8 cellular contexts compared by ENCODE assay signal in genomic region chr16:30406911-30407793, GRCh38. TPM values are rescaled to one million over a fixed set of nuclear protein-coding genes. Genes with fewer than 3 reads are reported as not detected.
DNase-seq lines count a peak whose midpoint lies in the region; ATAC-seq and TF ChIP-seq lines count a peak whose summit lies in the region.

TSS of gene ZNF771 (plus strand) at chr16:30407606. CDS start at chr16:30408054, 448 bp downstream.

- peak; percentile 96 for DNase-seq in GM10266 (ENCODE audit: extremely low spot score)
- DNase-seq in HEK293T (ENCODE audit: extremely low spot score) = peak; percentile 94
- DNase-seq in NB4 (ENCODE audit: low read depth) = peak; percentile 92
- DNase-seq in SW480 (ENCODE audit: low spot score) = peak; percentile 72
- DNase-seq in adrenal gland = peak; percentile 93 to 97 (median 96)
- DNase-seq in heart right ventricle = peak; percentile 93 to 95
- DNase-seq in progenitor cell of endocrine pancreas (ENCODE audit: low spot score, unreplicated experiment) = peak; percentile 85
- DNase-seq in upper lobe of left lung = peak; percentile 94 to 98

- no peak for TF ChIP-seq CTCF in GM10266 (IDR thresholded peaks at IDR 0.05; ENCODE audit: control insufficient read depth, insufficient read depth, low read depth, missing control alignments)
- TF ChIP-seq CTCF in NB4 (IDR thresholded peaks at IDR 0.05; ENCODE audit: low read depth, low read length) = no peak
- peak in 1 of 6 experiments; percentile 2 for TF ChIP-seq CTCF in adrenal gland (IDR thresholded peaks at IDR 0.05)
- peak in 2 of 9 donors; percentile 3 to 4 for TF ChIP-seq CTCF in heart right ventricle (IDR thresholded peaks at IDR 0.05)
- TF ChIP-seq CTCF in progenitor cell of endocrine pancreas (IDR thresholded peaks at IDR 0.05; ENCODE audit: unreplicated experiment) = peak; percentile 34
- peak in 2 of 6 experiments; percentile 22 to 30 for TF ChIP-seq CTCF in upper lobe of left lung (IDR thresholded peaks at IDR 0.05)

- POLR2A ChIA-PET in HEK293T (lab: Yijun Ruan, JAX) = interaction anchor here (0.6 to 7.4 kb wide), 32 partner anchors 9 to 352 kb away, joined by 3 to 97 read pairs (median 4); partner anchors contain the start of genes ALDOA, CD2BP2, DCTPP1 and FBRS

- H3K4me3 ChIP-seq in NB4 (ENCODE audit: low read depth, low read length) (peak within 1 kb of the TSS; percentile 56), adrenal gland (peak within 1 kb of the TSS; percentile 22 to 60 (median 54)), heart right ventricle (peak within 1 kb of the TSS; percentile 36 to 88 (median 76)), upper lobe of left lung (peak within 1 kb of the TSS; percentile 53 to 77 (median 62))

- no peaks in the 10 kb centered on the region for H3K27me3 Mint-ChIP-seq in progenitor cell of endocrine pancreas

- H3K36me3 ChIP-seq in adrenal gland (replicated peaks in 1 of 2) (no peaks in the 10 kb centered on the region), heart right ventricle (peaks cover 0 to 22% (median 0%) of the 10 kb centered on the region in 9 donors), upper lobe of left lung (peaks cover 0 to 8% (median 0%) of the 10 kb centered on the region in 4 donors)

- WGBS in adrenal gland, 4 donors = 1 to 4% (median 1%) methylated on average over 17 to 74 of the region's 74 CpGs
- WGBS in heart right ventricle, 2 donors = 1% methylated on average over 64 to 74 of the region's 74 CpGs
- 3% methylated on average over 26 to 43 of the region's 74 CpGs for WGBS in upper lobe of left lung, 2 donors

- H3K4me3 Mint-ChIP-seq in progenitor cell of endocrine pancreas (ENCODE audit: low read depth) = peak within 1 kb of the TSS; percentile 84

- CTCF ChIA-PET in HEK293T (lab: Yijun Ruan, JAX) = interaction anchor here (0.6 to 2.2 kb wide), 8 partner anchors 12 to 315 kb away, joined by 3 to 15 read pairs (median 4); partner anchors contain the start of genes DCTPP1, TBC1D10B and ZNF48

- H3K27me3 ChIP-seq in adrenal gland (no peaks in the 10 kb centered on the region), heart right ventricle (no peaks in the 10 kb centered on the region), upper lobe of left lung (no peaks in the 10 kb centered on the region)

- peak; percentile 84 for TF ChIP-seq POLR2A in NB4 (IDR thresholded peaks at IDR 0.05; ENCODE audit: extremely low read depth, insufficient read length)
- TF ChIP-seq POLR2A in adrenal gland (IDR thresholded peaks at IDR 0.05) = peak; percentile 48 to 72
- TF ChIP-seq POLR2A in upper lobe of left lung (IDR thresholded peaks at IDR 0.05) = peak in 1 of 4 donors; percentile 68

- H3K9me3 ChIP-seq in adrenal gland (replicated peaks in 1 of 3) = no peaks in the 10 kb centered on the region
- no peaks in the 10 kb centered on the region for H3K9me3 ChIP-seq in heart right ventricle
- H3K9me3 ChIP-seq in upper lobe of left lung = no peaks in the 10 kb centered on the region

- no peak for TF ChIP-seq EP300 in upper lobe of left lung (IDR thresholded peaks at IDR 0.05)

- no peaks in the 10 kb centered on the region for H3K9me3 Mint-ChIP-seq in progenitor cell of endocrine pancreas (ENCODE audit: low read depth)

- H3K27ac Mint-ChIP-seq in progenitor cell of endocrine pancreas = peak within 1 kb of the TSS; percentile 96

- intact Hi-C loops in adrenal gland (cut with DNase I) (loop anchor here in 1 of 2 donors (10.0 kb wide), 2 partner anchors 58 to 302 kb away; no protein-coding TSS in a partner anchor), heart right ventricle (cut with DNase I) (loop anchor here in 6 of 10 donors (2.0 to 10.0 kb wide), 7 partner anchors 40 to 332 kb away; partner anchors contain the start of genes YPEL3 (in 5 of the 6), TBX6 (in 3 of the 6), CD2BP2 (in 1 of the 6) and MAPK3 (in 1 of the 6))

- peak; percentile 95 to 97 (median 96) for ATAC-seq in heart right ventricle
- ATAC-seq in upper lobe of left lung (ENCODE audit: low FRiP score in 2 of 2) = peak; percentile 96 to 98

- peak within 1 kb of the TSS; percentile 60 to 92 (median 84) for H3K27ac ChIP-seq in adrenal gland
- H3K27ac ChIP-seq in heart right ventricle = peak within 1 kb of the TSS; percentile 57 to 93 (median 84)
- peak within 1 kb of the TSS; percentile 67 to 85 (median 83) for H3K27ac ChIP-seq in upper lobe of left lung

- peaks cover 18 to 31% of the 10 kb centered on the region in 2 donors for H3K4me1 ChIP-seq in adrenal gland (replicated peaks in 1 of 2)
- H3K4me1 ChIP-seq in heart right ventricle = peaks cover 7 to 39% (median 26%) of the 10 kb centered on the region in 9 donors
- H3K4me1 ChIP-seq in upper lobe of left lung = peaks cover 7 to 30% (median 25%) of the 10 kb centered on the region in 4 donors

- H3K4me1 Mint-ChIP-seq in progenitor cell of endocrine pancreas (ENCODE audit: low read depth) = peaks cover 10% of the 10 kb centered on the region

- H3K36me3 Mint-ChIP-seq in progenitor cell of endocrine pancreas (ENCODE audit: insufficient read depth) = peaks cover 4% of the 10 kb centered on the region

TF ChIP-seq in HEK293T, 16 proteins besides CTCF, POLR2A, EP300 and RAD21:
- TF ChIP-seq CTBP1 (IDR thresholded peaks at IDR 0.05; ENCODE audit: borderline replicate concordance) (peak; percentile 71), FOXM1 (IDR thresholded peaks at IDR 0.05; ENCODE audit: borderline replicate concordance) (no peak), ELF4 (IDR thresholded peaks at IDR 0.05) (no peak; the same call in 1 of the 2 replicates), PKNOX1 (IDR thresholded peaks at IDR 0.05) (no peak), FOXA1 (IDR thresholded peaks at IDR 0.05) (no peak), TARDBP (IDR thresholded peaks at IDR 0.05) (no peak), NFRKB (IDR thresholded peaks at IDR 0.05) (no peak), HDGF (IDR thresholded peaks at IDR 0.05; ENCODE audit: borderline replicate concordance) (0 out of 2 replicates have a peak, but pooled peaks have one; percentile 52), SP1 (IDR thresholded peaks at IDR 0.05) (no peak), ZNF384 (IDR thresholded peaks at IDR 0.05) (no peak), LEF1 (IDR thresholded peaks at IDR 0.05; ENCODE audit: borderline replicate concordance) (no peak; the same call in 1 of the 2 replicates), FOXK2 (IDR thresholded peaks at IDR 0.05) (no peak), ARNT (IDR thresholded peaks at IDR 0.05) (no peak), SUZ12 (IDR thresholded peaks at IDR 0.05) (no peak), BHLHE40 (IDR thresholded peaks at IDR 0.05; ENCODE audit: borderline replicate concordance) (no peak), L3MBTL2 (conservative IDR thresholded peaks at IDR 0.05) (peak; percentile 94)

RNA-seq across cellular contexts. Expression of gene ZNF771, which starts in this region (rescaled TPM):
- 10 to 100 TPM in 6 of 8 donors, 1 to 10 TPM in 2; 8.2 to 81.3 (median 16.4) TPM for total RNA-seq in adrenal gland
- polyA plus RNA-seq in adrenal gland = 10 to 100 TPM in 1 of 3 donors, 1 to 10 TPM in 2; 2.8 to 12.2 (median 9.5) TPM
- 1 to 10 TPM; 3.8 to 9.0 (median 5.1) TPM for total RNA-seq in heart right ventricle
- 10 to 100 TPM in 1 of 2 donors, 1 to 10 TPM in 1; 5.0 to 23.2 TPM for polyA plus RNA-seq in heart right ventricle
- total RNA-seq in progenitor cell of endocrine pancreas = 13.2 and 13.7 TPM in 2 replicates
- total RNA-seq in upper lobe of left lung = 10 to 100 TPM in 2 of 6 donors, 1 to 10 TPM in 4; 5.2 to 12.3 (median 7.2) TPM

Comparison
In these comparisons a context has a peak if more than half of its experiments do, and no peak if none do; other contexts are left out.
1. Peak in every context shown above with its lines: DNase-seq, ATAC-seq, H3K4me3 ChIP-seq and H3K27ac ChIP-seq.